1 cellular context compared by ENCODE assay signal in the genomic region with DNA sequence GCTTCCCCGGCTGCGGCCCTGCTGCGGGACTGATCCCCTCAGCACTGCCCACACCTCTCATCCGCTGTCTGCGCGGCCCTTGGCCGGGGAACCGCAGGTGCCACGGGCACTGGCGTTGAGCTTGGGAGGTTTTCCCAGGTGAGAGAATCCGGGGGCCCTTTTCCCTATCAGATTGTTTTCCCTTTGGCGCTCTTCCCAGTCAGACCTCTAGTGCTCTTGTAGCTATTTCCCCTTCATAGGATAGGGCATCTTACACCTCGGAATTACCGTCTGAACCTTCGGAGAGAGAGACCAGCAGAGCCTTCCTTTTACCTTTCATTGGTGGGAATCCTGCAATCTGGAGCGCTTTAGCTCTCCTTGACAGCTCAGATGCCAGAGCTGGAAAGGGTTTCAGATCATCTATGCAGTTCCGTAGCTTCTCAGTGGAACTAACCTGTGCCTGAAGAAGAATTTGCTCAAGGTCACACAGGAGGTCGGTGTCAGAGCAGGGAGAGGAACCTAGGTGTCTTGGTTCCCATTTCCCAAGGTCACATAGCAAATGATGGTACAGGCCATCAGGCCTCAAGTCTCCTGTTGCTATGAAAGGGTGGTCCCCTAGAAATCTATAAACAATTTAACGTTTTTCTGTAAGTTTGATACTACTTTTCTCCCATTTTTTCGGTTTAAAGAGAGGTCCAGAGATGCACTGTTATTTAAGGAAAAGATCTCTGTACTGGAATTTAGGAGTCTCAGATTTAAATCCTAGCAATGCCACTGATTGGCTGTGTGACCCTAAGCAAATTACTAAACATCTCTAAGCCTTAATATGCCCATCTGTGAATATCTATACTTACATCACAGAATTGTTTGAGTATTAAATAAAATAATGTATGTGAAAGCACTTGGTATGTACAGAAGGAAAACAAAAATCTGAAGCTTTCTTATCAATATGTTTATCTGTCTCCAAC.
TF ChIP-seq lines count a peak whose summit lies in the region.

No MANE protein-coding gene starts in this region.

TF ChIP-seq in GM12878, 131 proteins besides CTCF, POLR2A, EP300 and RAD21:
- TF ChIP-seq BMI1 (IDR thresholded peaks at IDR 0.05; ENCODE audit: borderline replicate concordance): no peak
- TF ChIP-seq RELA (IDR thresholded peaks at IDR 0.05; ENCODE audit: borderline replicate concordance, partially characterized antibody): no peak
- 0 out of 2 replicates have a peak, but pooled peaks have one; percentile 39 for TF ChIP-seq EED (IDR thresholded peaks at IDR 0.05; ENCODE audit: low read depth)
- TF ChIP-seq CBFB (IDR thresholded peaks at IDR 0.05; ENCODE audit: low read depth): no peak
- no peak for TF ChIP-seq TCF3 (IDR thresholded peaks at IDR 0.05; ENCODE audit: borderline replicate concordance, insufficient read depth, low read depth, low read length)
- no peak for TF ChIP-seq ZNF622 (IDR thresholded peaks at IDR 0.05)
- TF ChIP-seq BHLHE40 (IDR thresholded peaks at IDR 0.05; ENCODE audit: borderline replicate concordance in 1 of 2, low read depth in 2 of 2, low read length in 1 of 2): no peak
- TF ChIP-seq, protein P1, sequence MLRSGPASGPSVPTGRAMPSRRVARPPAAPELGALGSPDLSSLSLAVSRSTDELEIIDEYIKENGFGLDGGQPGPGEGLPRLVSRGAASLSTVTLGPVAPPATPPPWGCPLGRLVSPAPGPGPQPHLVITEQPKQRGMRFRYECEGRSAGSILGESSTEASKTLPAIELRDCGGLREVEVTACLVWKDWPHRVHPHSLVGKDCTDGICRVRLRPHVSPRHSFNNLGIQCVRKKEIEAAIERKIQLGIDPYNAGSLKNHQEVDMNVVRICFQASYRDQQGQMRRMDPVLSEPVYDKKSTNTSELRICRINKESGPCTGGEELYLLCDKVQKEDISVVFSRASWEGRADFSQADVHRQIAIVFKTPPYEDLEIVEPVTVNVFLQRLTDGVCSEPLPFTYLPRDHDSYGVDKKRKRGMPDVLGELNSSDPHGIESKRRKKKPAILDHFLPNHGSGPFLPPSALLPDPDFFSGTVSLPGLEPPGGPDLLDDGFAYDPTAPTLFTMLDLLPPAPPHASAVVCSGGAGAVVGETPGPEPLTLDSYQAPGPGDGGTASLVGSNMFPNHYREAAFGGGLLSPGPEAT (IDR thresholded peaks at IDR 0.05; ENCODE audit: low read depth): peak; percentile 14; the same call in 1 of the 2 replicates
- no peak for TF ChIP-seq BACH1 (IDR thresholded peaks at IDR 0.05; ENCODE audit: borderline replicate concordance)
- TF ChIP-seq, protein P2, sequence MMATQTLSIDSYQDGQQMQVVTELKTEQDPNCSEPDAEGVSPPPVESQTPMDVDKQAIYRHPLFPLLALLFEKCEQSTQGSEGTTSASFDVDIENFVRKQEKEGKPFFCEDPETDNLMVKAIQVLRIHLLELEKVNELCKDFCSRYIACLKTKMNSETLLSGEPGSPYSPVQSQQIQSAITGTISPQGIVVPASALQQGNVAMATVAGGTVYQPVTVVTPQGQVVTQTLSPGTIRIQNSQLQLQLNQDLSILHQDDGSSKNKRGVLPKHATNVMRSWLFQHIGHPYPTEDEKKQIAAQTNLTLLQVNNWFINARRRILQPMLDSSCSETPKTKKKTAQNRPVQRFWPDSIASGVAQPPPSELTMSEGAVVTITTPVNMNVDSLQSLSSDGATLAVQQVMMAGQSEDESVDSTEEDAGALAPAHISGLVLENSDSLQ (IDR thresholded peaks at IDR 0.05): no peak
- TF ChIP-seq SMAD1 (IDR thresholded peaks at IDR 0.05; ENCODE audit: low read depth, partially characterized antibody): no peak
- no peak for TF ChIP-seq NRF1 (conservative IDR thresholded peaks at IDR 0.05; ENCODE audit: low read depth, low read length)
- TF ChIP-seq ESRRA (IDR thresholded peaks at IDR 0.05; ENCODE audit: low read length): peak; percentile 72; the same call in 1 of the 2 replicates
- TF ChIP-seq HCFC1 (IDR thresholded peaks at IDR 0.05; ENCODE audit: low read length): no peak
- TF ChIP-seq NR2F1 (conservative IDR thresholded peaks at IDR 0.05): peak; percentile 38
- TF ChIP-seq, protein P3, sequence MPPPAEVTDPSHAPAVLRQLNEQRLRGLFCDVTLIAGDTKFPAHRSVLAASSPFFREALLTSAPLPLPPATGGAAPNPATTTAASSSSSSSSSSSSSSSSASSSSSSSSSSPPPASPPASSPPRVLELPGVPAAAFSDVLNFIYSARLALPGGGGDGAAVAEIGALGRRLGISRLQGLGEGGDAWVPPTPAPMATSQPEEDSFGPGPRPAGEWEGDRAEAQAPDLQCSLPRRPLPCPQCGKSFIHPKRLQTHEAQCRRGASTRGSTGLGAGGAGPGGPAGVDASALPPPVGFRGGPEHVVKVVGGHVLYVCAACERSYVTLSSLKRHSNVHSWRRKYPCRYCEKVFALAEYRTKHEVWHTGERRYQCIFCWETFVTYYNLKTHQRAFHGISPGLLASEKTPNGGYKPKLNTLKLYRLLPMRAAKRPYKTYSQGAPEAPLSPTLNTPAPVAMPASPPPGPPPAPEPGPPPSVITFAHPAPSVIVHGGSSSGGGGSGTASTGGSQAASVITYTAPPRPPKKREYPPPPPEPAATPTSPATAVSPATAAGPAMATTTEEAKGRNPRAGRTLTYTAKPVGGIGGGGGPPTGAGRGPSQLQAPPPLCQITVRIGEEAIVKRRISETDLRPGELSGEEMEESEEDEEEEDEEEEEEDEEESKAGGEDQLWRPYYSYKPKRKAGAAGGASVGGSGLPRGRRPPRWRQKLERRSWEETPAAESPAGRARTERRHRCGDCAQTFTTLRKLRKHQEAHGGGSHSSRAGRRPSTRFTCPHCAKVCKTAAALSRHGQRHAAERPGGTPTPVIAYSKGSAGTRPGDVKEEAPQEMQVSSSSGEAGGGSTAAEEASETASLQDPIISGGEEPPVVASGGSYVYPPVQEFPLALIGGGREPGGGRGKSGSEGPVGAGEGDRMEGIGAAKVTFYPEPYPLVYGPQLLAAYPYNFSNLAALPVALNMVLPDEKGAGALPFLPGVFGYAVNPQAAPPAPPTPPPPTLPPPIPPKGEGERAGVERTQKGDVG (CRISPR knock-in tag; IDR thresholded peaks at IDR 0.05): no peak
- no peak for TF ChIP-seq PML (IDR thresholded peaks at IDR 0.05; ENCODE audit: low read length)
- TF ChIP-seq IKZF1 (conservative IDR thresholded peaks at IDR 0.05): 0 out of 2 replicates have a peak, but pooled peaks have one; percentile 52
- 0 out of 4 replicates have a peak, but pooled peaks have one; percentile 12 to 15 for TF ChIP-seq IKZF2 (IDR thresholded peaks at IDR 0.05)
TF ChIP-seq in GM12878: peak in this region for 6.
